In genomic region chr15:29596266-29596665, GRCh38 we compare ENCODE assay signal across 12 cellular contexts.
DNase-seq lines count a peak whose midpoint lies in the region; ATAC-seq and TF ChIP-seq lines count a peak whose summit lies in the region.
"Had no signal": no experiment of that assay in that cellular context is flagged by ENCODE, and none has a peak within 500 bp of the region (broad histone marks: within the 10 kb centered on the region; RNA-seq: fewer than 3 reads in every experiment).

No MANE protein-coding gene starts in this region.

- H3F3A ChIP-seq in GM23338 (replicated peaks; ENCODE audit: low read depth): no peaks in the 10 kb centered on the region

- H3K27ac Mint-ChIP-seq in GM23338: no peak overlapping the region
- H3K27ac Mint-ChIP-seq: activated naive CD4-positive, alpha-beta T cell treated with anti-CD3 and anti-CD28 coated beads, Interleukin-2, amount 50 U/mL, for 24 hours had no signal

- no peaks in the 10 kb centered on the region for H4K20me1 ChIP-seq in GM23338 (replicated peaks; ENCODE audit: insufficient read depth)
- H4K20me1 ChIP-seq in osteoblast (ENCODE audit: insufficient read depth, low read length): no peaks in the 10 kb centered on the region

- ATAC-seq in GM23338: peak; percentile 29; the same call in 2 of the 3 replicates
- ATAC-seq in lower lobe of right lung: no peak
- no peak for ATAC-seq in left lung
- ATAC-seq: left ventricle myocardium superior had no signal

- intact Hi-C loops in lower lobe of right lung (cut with DNase I): no loop called here
- intact Hi-C loops in left lung (cut with DNase I): no loop called here

- no peaks in the 10 kb centered on the region; the same call in 1 of the 2 replicates for H3K9me2 ChIP-seq in GM23338 (ENCODE audit: insufficient read depth)

- H3K27ac ChIP-seq in GM23338 (ENCODE audit: low read depth) (no peak overlapping the region), osteoblast (ENCODE audit: low read depth, low read length) (no peak overlapping the region), lower lobe of right lung (no peak overlapping the region), left lung (no peak overlapping the region)

- DNase-seq in GM23338 (ENCODE audit: low spot score) (peak; percentile 53), NCI-H69 (lab: John Stamatoyannopoulos, UW) (peak; percentile 46), cardiac fibroblast (ENCODE audit: low read depth in 2 of 2) (peak; percentile 64 to 78), osteoblast (ENCODE audit: insufficient read length, low spot score, missing footprints) (no peak), lower lobe of right lung (no peak), NCI-H128 (lab: John Stamatoyannopoulos, UW; ENCODE audit: unreplicated experiment) (no peak), left lung (no peak)
- DNase-seq in stimulated activated CD4-positive, alpha-beta T cell treated with anti-CD3 and anti-CD28 coated beads, Interleukin-15, amount 100 ng/mL, for 24 hours: no peak
- DNase-seq: dermis blood vessel endothelial cell, left ventricle myocardium superior, NCI-H1048 had no signal

- TF ChIP-seq CTCF in GM23338 (conservative IDR thresholded peaks at IDR 0.05; ENCODE audit: low read depth in 2 of 2): peak; percentile 46 to 51
- TF ChIP-seq CTCF in cardiac fibroblast (IDR thresholded peaks at IDR 0.05; ENCODE audit: low read depth, low read length): peak; percentile 33
- TF ChIP-seq CTCF in osteoblast (IDR thresholded peaks at IDR 0.05; ENCODE audit: extremely low read depth, low read depth, low read length): peak; percentile 57
- no peak for TF ChIP-seq CTCF in lower lobe of right lung (IDR thresholded peaks at IDR 0.05)
- TF ChIP-seq CTCF in left lung (IDR thresholded peaks at IDR 0.05): no peak

- H3K36me3 Mint-ChIP-seq in GM23338 (ENCODE audit: low read depth): no peaks in the 10 kb centered on the region
- H3K36me3 Mint-ChIP-seq: activated naive CD4-positive, alpha-beta T cell treated with anti-CD3 and anti-CD28 coated beads, Interleukin-2, amount 50 U/mL, for 24 hours had no signal

- H3K9me3 ChIP-seq in osteoblast (ENCODE audit: low read depth, low read length) (no peaks in the 10 kb centered on the region), lower lobe of right lung (no peaks in the 10 kb centered on the region), left lung (no peaks in the 10 kb centered on the region)

- H3K4me1 ChIP-seq in GM23338 (ENCODE audit: insufficient read depth): no peaks in the 10 kb centered on the region
- no peaks in the 10 kb centered on the region for H3K4me1 ChIP-seq in osteoblast (ENCODE audit: insufficient read depth, low read length)
- H3K4me1 ChIP-seq in lower lobe of right lung: no peaks in the 10 kb centered on the region
- no peaks in the 10 kb centered on the region for H3K4me1 ChIP-seq in left lung

- H3K36me3 ChIP-seq in GM23338 (ENCODE audit: insufficient read depth) (no peaks in the 10 kb centered on the region), osteoblast (ENCODE audit: insufficient read depth, low read length) (no peaks in the 10 kb centered on the region), lower lobe of right lung (no peaks in the 10 kb centered on the region), left lung (no peaks in the 10 kb centered on the region)

- H3K4me1 Mint-ChIP-seq in GM23338: peaks cover 6% of the 10 kb centered on the region; the same call in 2 of the 3 replicates
- H3K4me1 Mint-ChIP-seq: activated naive CD4-positive, alpha-beta T cell treated with anti-CD3 and anti-CD28 coated beads, Interleukin-2, amount 50 U/mL, for 24 hours had no signal

- H3K27me3 ChIP-seq in GM23338 (ENCODE audit: insufficient read depth) (no peaks in the 10 kb centered on the region), osteoblast (ENCODE audit: insufficient read depth, low read length) (peaks cover 3% of the 10 kb centered on the region), lower lobe of right lung (ENCODE audit: low read depth) (no peaks in the 10 kb centered on the region), left lung (no peaks in the 10 kb centered on the region)

- no peak overlapping the region for H3K4me3 ChIP-seq in GM23338
- H3K4me3 ChIP-seq in cardiac fibroblast (replicated peaks in 1 of 2; ENCODE audit: low read depth in 2 of 2, low read length in 2 of 2): no peak overlapping the region
- H3K4me3 ChIP-seq in osteoblast (ENCODE audit: insufficient read depth, low read length): no peak overlapping the region
- no peak overlapping the region for H3K4me3 ChIP-seq in lower lobe of right lung
- H3K4me3 ChIP-seq in left lung: no peak overlapping the region

- H3K79me2 ChIP-seq in GM23338 (replicated peaks; ENCODE audit: insufficient read depth) (no peaks in the 10 kb centered on the region), osteoblast (ENCODE audit: insufficient read depth, low read length) (no peaks in the 10 kb centered on the region)

- H3K27me3 Mint-ChIP-seq in GM23338 (ENCODE audit: insufficient read depth, low read depth, poor library complexity): no peaks in the 10 kb centered on the region

- no peak overlapping the region for H3K4me2 ChIP-seq in GM23338
- no peak overlapping the region for H3K4me2 ChIP-seq in osteoblast (ENCODE audit: insufficient read depth, low read length)

- H3K9me3 Mint-ChIP-seq in GM23338: no peaks in the 10 kb centered on the region
- H3K9me3 Mint-ChIP-seq: activated naive CD4-positive, alpha-beta T cell treated with anti-CD3 and anti-CD28 coated beads, Interleukin-2, amount 50 U/mL, for 24 hours had no signal

- H2AFZ ChIP-seq in GM23338 (no peak overlapping the region), osteoblast (ENCODE audit: low read length) (no peak overlapping the region)

- H3K4me3 Mint-ChIP-seq in GM23338: no peak overlapping the region
- H3K4me3 Mint-ChIP-seq: activated naive CD4-positive, alpha-beta T cell treated with anti-CD3 and anti-CD28 coated beads, Interleukin-2, amount 50 U/mL, for 24 hours had no signal

TF ChIP-seq in GM23338, 12 proteins besides CTCF, POLR2A, EP300 and RAD21 (continues in another document):
- TF ChIP-seq POLR2AphosphoS5 (IDR thresholded peaks at IDR 0.05; ENCODE audit: low read depth): no peak
- no peak for TF ChIP-seq ZNF462 (CRISPR knock-in tag; IDR thresholded peaks at IDR 0.05)
- TF ChIP-seq JUNB (IDR thresholded peaks at IDR 0.05; ENCODE audit: unreplicated experiment): no peak

Comparison
In these comparisons a context has a peak if more than half of its experiments do, and no peak if none do; other contexts are left out.
1. DNase-seq: peak in GM23338 (single experiment), NCI-H69 (single experiment) and cardiac fibroblast (2 of 2); none in osteoblast (single experiment), lower lobe of right lung (single experiment), stimulated activated CD4-positive, alpha-beta T cell treated with anti-CD3 and anti-CD28 coated beads, Interleukin-15, amount 100 ng/mL, for 24 hours (single experiment), NCI-H128 (single experiment) and left lung (0 of 2).
2. CTCF ChIP-seq: peak in GM23338 (2 of 2), cardiac fibroblast (single experiment) and osteoblast (single experiment); none in lower lobe of right lung (single experiment) and left lung (0 of 2).